Comparison of ENCODE assay signal across 12 cellular contexts in genomic region chr2:102094917-102095316, GRCh38. TPM values are rescaled to one million over a fixed set of nuclear protein-coding genes. Genes with fewer than 3 reads are reported as not detected.
DNase-seq lines count a peak whose midpoint lies in the region; ATAC-seq and TF ChIP-seq lines count a peak whose summit lies in the region.
"Had no signal": no experiment of that assay in that cellular context is flagged by ENCODE, and none has a peak within 500 bp of the region (broad histone marks: within the 10 kb centered on the region; RNA-seq: fewer than 3 reads in every experiment).

No MANE protein-coding gene starts in this region.

- no peaks in the 10 kb centered on the region for H3K27me3 ChIP-seq in Panc1 (ENCODE audit: control insufficient read depth, insufficient read depth, low read length)
- no peaks in the 10 kb centered on the region for H3K27me3 ChIP-seq in smooth muscle cell (ENCODE audit: low read depth)
- H3K27me3 ChIP-seq: BLaER1 had no signal

- POLR2A ChIA-PET in Panc1 (lab: Charles Lee) = no interaction called here

- TF ChIP-seq CTCF in Panc1 (IDR thresholded peaks at IDR 0.05) (no peak), smooth muscle cell (IDR thresholded peaks at IDR 0.05; ENCODE audit: borderline replicate concordance, insufficient read depth, poor library complexity, severe bottlenecking) (no peak)

- H3K27ac ChIP-seq in Panc1 (ENCODE audit: low read length) (no peak overlapping the region), smooth muscle cell (ENCODE audit: low read depth) (peak overlapping the region; percentile 82)
- H3K27ac ChIP-seq: BLaER1 had no signal

- H3K4me2 ChIP-seq in smooth muscle cell = peak overlapping the region; percentile 38

- peaks cover 21% of the 10 kb centered on the region for H3K27me3 Mint-ChIP-seq in activated CD4-positive, alpha-beta T cell treated with anti-CD3 and anti-CD28 coated beads, Interleukin-2, amount 10 ng/mL, durations not matched to agents 24 days and 14 days

- H3K36me3 ChIP-seq in Panc1 (ENCODE audit: control insufficient read depth, insufficient read depth, low read length) (no peaks in the 10 kb centered on the region), smooth muscle cell (ENCODE audit: low read depth) (no peaks in the 10 kb centered on the region)
- H3K36me3 ChIP-seq: BLaER1 had no signal

- H3K79me2 ChIP-seq in smooth muscle cell (ENCODE audit: low read depth) = no peaks in the 10 kb centered on the region

- WGBS in smooth muscle cell (ENCODE audit: low lambda C conversion rate) = 34% methylated on average over 4 of the region's 4 CpGs

- no peak overlapping the region for H3K4me3 Mint-ChIP-seq in activated CD4-positive, alpha-beta T cell treated with anti-CD3 and anti-CD28 coated beads, Interleukin-2, amount 10 ng/mL, durations not matched to agents 24 days and 14 days

- in situ Hi-C loops in Panc1 (cut with HindIII; ENCODE audit: low pct_unique_long_range_greater_than_20kb, low sequenced_read_pairs) = no loop called here

- H3K27ac Mint-ChIP-seq in activated CD4-positive, alpha-beta T cell treated with anti-CD3 and anti-CD28 coated beads, Interleukin-2, amount 10 ng/mL, durations not matched to agents 24 days and 14 days = no peak overlapping the region

- DNase-seq in activated CD4-positive, alpha-beta T cell treated with anti-CD3 and anti-CD28 coated beads for 24 hours (ENCODE audit: low read depth in 2 of 2) = peak; percentile 27 to 36
- no peak for DNase-seq in activated CD4-positive, alpha-beta T cell treated with anti-CD3 and anti-CD28 coated beads, Interleukin-2, amount 10 ng/mL, durations not matched to agents 24 days and 14 days
- DNase-seq in Panc1 (ENCODE audit: low read depth, low spot score) (peak; percentile 10), fibroblast of gingiva (ENCODE audit: low read depth) (peak; percentile 95), smooth muscle cell (lab: John Stamatoyannopoulos, UW; ENCODE audit: unreplicated experiment) (no peak), iPS-NIHi11 (ENCODE audit: low spot score) (no peak), nucleus accumbens (lab: John Stamatoyannopoulos, UW) (no peak)
- DNase-seq: amygdala, left cardiac atrium had no signal

- H3K9me3 ChIP-seq in Panc1 (ENCODE audit: control insufficient read depth, insufficient read depth, low read depth, low read length) (no peaks in the 10 kb centered on the region), smooth muscle cell (replicated peaks; ENCODE audit: low read depth) (no peaks in the 10 kb centered on the region)

- peaks cover 3% of the 10 kb centered on the region for H3K4me1 Mint-ChIP-seq in activated CD4-positive, alpha-beta T cell treated with anti-CD3 and anti-CD28 coated beads, Interleukin-2, amount 10 ng/mL, durations not matched to agents 24 days and 14 days

- H3K36me3 Mint-ChIP-seq in activated CD4-positive, alpha-beta T cell treated with anti-CD3 and anti-CD28 coated beads, Interleukin-2, amount 10 ng/mL, durations not matched to agents 24 days and 14 days (ENCODE audit: low read depth) = no peaks in the 10 kb centered on the region

- ATAC-seq in Panc1 (no peak), HG03280 (IDR thresholded peaks at IDR 0.05; ENCODE audit: unreplicated experiment) (no peak)
- ATAC-seq: Right ventricle myocardium inferior had no signal

- H3F3A ChIP-seq in smooth muscle cell (ENCODE audit: low read depth) = peaks cover 8% of the 10 kb centered on the region

- H2AFZ ChIP-seq in smooth muscle cell (ENCODE audit: low read depth) = no peak overlapping the region

- BruUV-seq in Panc1 (replicated peaks; lab: Mats Ljungman, UMichigan) = no TSS peak

- H3K9ac ChIP-seq in smooth muscle cell (ENCODE audit: low read depth) = peak overlapping the region; percentile 26
- H3K9ac ChIP-seq: BLaER1 had no signal

- H3K4me1 ChIP-seq in Panc1 (ENCODE audit: control insufficient read depth, insufficient read depth, low read length) (no peaks in the 10 kb centered on the region), smooth muscle cell (ENCODE audit: low read depth) (no peaks in the 10 kb centered on the region)

- H3K9me3 Mint-ChIP-seq in activated CD4-positive, alpha-beta T cell treated with anti-CD3 and anti-CD28 coated beads, Interleukin-2, amount 10 ng/mL, durations not matched to agents 24 days and 14 days = peaks cover 11% of the 10 kb centered on the region

- no peaks in the 10 kb centered on the region for H4K20me1 ChIP-seq in smooth muscle cell (ENCODE audit: low read depth)
- H4K20me1 ChIP-seq: BLaER1 had no signal

- CTCF ChIA-PET in Panc1 (lab: Charles Lee) = no interaction called here

- intact Hi-C loops in activated CD4-positive, alpha-beta T cell treated with anti-CD3 and anti-CD28 coated beads, Interleukin-2, amount 10 ng/mL, durations not matched to agents 24 days and 14 days (cut with micrococcal nuclease) = no loop called here
- intact Hi-C loops in Panc1 (cut with micrococcal nuclease; ENCODE audit: unreplicated experiment) = no loop called here

- H3K4me3 ChIP-seq in Panc1 (ENCODE audit: low read depth in 2 of 2, low read length in 2 of 2) = no peak overlapping the region
- H3K4me3 ChIP-seq in smooth muscle cell = no peak overlapping the region
- H3K4me3 ChIP-seq: BLaER1 had no signal

RNA-seq across cellular contexts. Expression of gene IL1R1, which starts 47.6 kb away (rescaled TPM):
- 1.7 and 2.2 TPM in 2 replicates for total RNA-seq in activated CD4-positive, alpha-beta T cell treated with anti-CD3 and anti-CD28 coated beads, Interleukin-2, amount 10 ng/mL, durations not matched to agents 24 days and 14 days
- total RNA-seq in Panc1 (2021; ENCODE audit: unreplicated experiment) = 7.1 TPM
- polyA plus RNA-seq in Panc1 (2012; ENCODE audit: insufficient read length) = 2.5 TPM
- total RNA-seq in smooth muscle cell = 32.4 and 36.6 TPM in 2 replicates
- polyA plus RNA-seq in smooth muscle cell = 20.0 and 26.8 TPM in 2 replicates

Comparison
In these comparisons a context has a peak if more than half of its experiments do, and no peak if none do; other contexts are left out.
1. DNase-seq: peak in activated CD4-positive, alpha-beta T cell treated with anti-CD3 and anti-CD28 coated beads for 24 hours (2 of 2), Panc1 (single experiment) and fibroblast of gingiva (single experiment); none in activated CD4-positive, alpha-beta T cell treated with anti-CD3 and anti-CD28 coated beads, Interleukin-2, amount 10 ng/mL, durations not matched to agents 24 days and 14 days (single experiment), smooth muscle cell (single experiment), iPS-NIHi11 (single experiment) and nucleus accumbens (0 of 56).